ENCODE assay signal across 18 cellular contexts in genomic region chr4:140648716-140649115, GRCh38.
DNase-seq lines count a peak whose midpoint lies in the region; ATAC-seq and TF ChIP-seq lines count a peak whose summit lies in the region.
"Had no signal": no experiment of that assay in that cellular context is flagged by ENCODE, and none has a peak within 500 bp of the region (broad histone marks: within the 10 kb centered on the region; RNA-seq: fewer than 3 reads in every experiment).

No MANE protein-coding gene starts in this region.

- CTCF ChIA-PET in SK-N-SH (lab: Yijun Ruan, JAX) = interaction anchor here (1.0 to 1.5 kb wide), 3 partner anchors 11 to 25 kb away, joined by 3 to 4 read pairs (median 3); no protein-coding TSS in a partner anchor

- H3K27ac Mint-ChIP-seq in brain (peak overlapping the region in 3 of 5 experiments; percentile 10 to 84 (median 48)), mesothelial cell of epicardium (peak overlapping the region; percentile 96), T-helper 17 cell (no peak overlapping the region)
- H3K27ac Mint-ChIP-seq: CD8-positive, alpha-beta T cell had no signal

- H3K79me2 ChIP-seq in SK-N-SH (ENCODE audit: insufficient read depth) = no peaks in the 10 kb centered on the region

- H3K36me3 ChIP-seq in SK-N-SH (replicated peaks in 1 of 2; ENCODE audit: control insufficient read depth in 1 of 2, insufficient read depth in 2 of 2, low read length in 1 of 2) (peaks cover 19 to 25% of the 10 kb centered on the region in 2 experiments), sigmoid colon (peaks cover 0 to 9% (median 0%) of the 10 kb centered on the region in 4 donors)

- peaks cover 2 to 30% of the 10 kb centered on the region in 2 experiments; a peak in 3 of 4 replicates for H3K4me1 ChIP-seq in SK-N-SH (ENCODE audit: control insufficient read depth in 1 of 2, insufficient read depth in 2 of 2, low read depth in 1 of 2, low read length in 1 of 2)
- peaks cover 0 to 14% (median 1%) of the 10 kb centered on the region in 4 donors for H3K4me1 ChIP-seq in sigmoid colon

- peaks cover 63% of the 10 kb centered on the region for H3K36me3 Mint-ChIP-seq in brain
- peaks cover 51% of the 10 kb centered on the region for H3K36me3 Mint-ChIP-seq in mesothelial cell of epicardium
- peaks cover 4% of the 10 kb centered on the region for H3K36me3 Mint-ChIP-seq in T-helper 17 cell (ENCODE audit: low read depth)
- H3K36me3 Mint-ChIP-seq: CD8-positive, alpha-beta T cell had no signal

- no peak for TF ChIP-seq CTCF in SK-N-SH (IDR thresholded peaks at IDR 0.05)
- TF ChIP-seq CTCF in brain (conservative IDR thresholded peaks at IDR 0.05) = no peak
- TF ChIP-seq CTCF in mesothelial cell of epicardium (IDR thresholded peaks at IDR 0.05; ENCODE audit: unreplicated experiment) = no peak
- TF ChIP-seq CTCF in sigmoid colon (IDR thresholded peaks at IDR 0.05) = no peak

- H3K4me3 ChIP-seq in SK-N-SH (ENCODE audit: low read depth in 2 of 2, low read length in 1 of 2) (no peak overlapping the region), sigmoid colon (no peak overlapping the region)
- H3K4me3 ChIP-seq: GM23248 had no signal

- WGBS in SK-N-SH (ENCODE audit: low lambda C conversion rate) = 67% methylated on average over 2 of the region's 2 CpGs
- WGBS in sigmoid colon, 2 donors = 89 to 92% methylated on average over 2 of the region's 2 CpGs

- no peak for TF ChIP-seq EP300 in SK-N-SH (IDR thresholded peaks at IDR 0.05; ENCODE audit: borderline replicate concordance in 1 of 2, low read depth in 1 of 2, low read length in 1 of 2)
- TF ChIP-seq EP300 in sigmoid colon (IDR thresholded peaks at IDR 0.05) = no peak

- no peaks in the 10 kb centered on the region for H3F3A ChIP-seq in SK-N-SH (replicated peaks; ENCODE audit: insufficient read depth)

- DNase-seq in SK-N-SH (no peak), mesothelial cell of epicardium (ENCODE audit: low spot score in 2 of 2, unreplicated experiment in 2 of 2) (no peak), sigmoid colon (no peak), NCI-H2107 (lab: John Stamatoyannopoulos, UW) (no peak), T-helper 17 cell (no peak)
- DNase-seq: C1 segment of cervical spinal cord; CD8-positive, alpha-beta T cell; GM23248; HCEC 1CT; NCI-H2029 treated with DMSO at 0.1 percent for 48 hours; NCI-H345; NCI-H774; SIG-M5 had no signal

- H4K20me1 ChIP-seq in SK-N-SH (ENCODE audit: insufficient read depth) = no peaks in the 10 kb centered on the region

- TF ChIP-seq RAD21 in SK-N-SH (IDR thresholded peaks at IDR 0.05; ENCODE audit: low read length) = no peak

- POLR2A ChIA-PET in SK-N-SH (lab: Yijun Ruan, JAX) = interaction anchor here (0.9 kb wide), 1 partner anchor 108 kb away, joined by 3 read pairs; the partner anchor contains the start of gene TBC1D9

- intact Hi-C loops in sigmoid colon (cut with DNase I) = no loop called here

- H3K9me2 ChIP-seq in SK-N-SH = no peaks in the 10 kb centered on the region

- no peak for TF ChIP-seq POLR2A in sigmoid colon (IDR thresholded peaks at IDR 0.05)

- peak overlapping the region in 1 of 2 experiments; percentile 62; a peak in 2 of 4 replicates for H3K27ac ChIP-seq in SK-N-SH (ENCODE audit: low read depth in 2 of 2, low read length in 1 of 2)
- no peak overlapping the region for H3K27ac ChIP-seq in sigmoid colon
- H3K27ac ChIP-seq: GM23248, HL-60, KMS-11 had no signal

- H3K4me1 Mint-ChIP-seq in brain = peaks cover 11% of the 10 kb centered on the region
- H3K4me1 Mint-ChIP-seq in mesothelial cell of epicardium = peaks cover 37% of the 10 kb centered on the region
- no peaks in the 10 kb centered on the region for H3K4me1 Mint-ChIP-seq in T-helper 17 cell

- H3K27me3 Mint-ChIP-seq in brain (no peaks in the 10 kb centered on the region), mesothelial cell of epicardium (ENCODE audit: low read depth) (no peaks in the 10 kb centered on the region), T-helper 17 cell (peaks cover 64% of the 10 kb centered on the region)

- H3K9me3 ChIP-seq in SK-N-SH = no peaks in the 10 kb centered on the region
- no peaks in the 10 kb centered on the region for H3K9me3 ChIP-seq in sigmoid colon
- H3K9me3 ChIP-seq in T-helper 17 cell (ENCODE audit: control insufficient read depth, low read length, poor library complexity, severe bottlenecking) = no peaks in the 10 kb centered on the region

- no peak overlapping the region for H3K4me2 ChIP-seq in SK-N-SH
- H3K4me2 ChIP-seq: KMS-11 had no signal

- no peaks in the 10 kb centered on the region for H3K9me3 Mint-ChIP-seq in brain
- H3K9me3 Mint-ChIP-seq in mesothelial cell of epicardium = no peaks in the 10 kb centered on the region
- H3K9me3 Mint-ChIP-seq: CD8-positive, alpha-beta T cell had no signal

- no peak overlapping the region for H3K9ac ChIP-seq in SK-N-SH
- H3K9ac ChIP-seq: GM23248, KMS-11 had no signal

- no peak overlapping the region for H2AFZ ChIP-seq in SK-N-SH (ENCODE audit: low read depth)
- H2AFZ ChIP-seq: GM23248 had no signal

- no peaks in the 10 kb centered on the region for H3K27me3 ChIP-seq in SK-N-SH (ENCODE audit: insufficient read depth)
- no peaks in the 10 kb centered on the region for H3K27me3 ChIP-seq in sigmoid colon

- H3K4me3 Mint-ChIP-seq in brain (no peak overlapping the region), mesothelial cell of epicardium (no peak overlapping the region), T-helper 17 cell (no peak overlapping the region)
- H3K4me3 Mint-ChIP-seq: CD8-positive, alpha-beta T cell had no signal

- ATAC-seq in T-helper 17 cell = no peak
- ATAC-seq in GM21526 (IDR thresholded peaks at IDR 0.05; ENCODE audit: low FRiP score, unreplicated experiment) = no peak
- ATAC-seq: CD8-positive, alpha-beta T cell; Panc1 had no signal

TF ChIP-seq in SK-N-SH, 30 proteins besides CTCF, POLR2A, EP300 and RAD21:
- TF ChIP-seq NRF1 (IDR thresholded peaks at IDR 0.05; ENCODE audit: low read depth, low read length) = no peak
- TF ChIP-seq SIN3A (IDR thresholded peaks at IDR 0.05; ENCODE audit: borderline replicate concordance, low read depth, low read length) = no peak
- no peak for TF ChIP-seq ELF1 (IDR thresholded peaks at IDR 0.05)
- TF ChIP-seq REST (IDR thresholded peaks at IDR 0.05; ENCODE audit: low read depth, low read length) = no peak
- no peak for TF ChIP-seq FOXJ3 (CRISPR knock-in tag; IDR thresholded peaks at IDR 0.05)
- no peak for TF ChIP-seq IRF3 (IDR thresholded peaks at IDR 0.05; ENCODE audit: low read depth, low read length)
- no peak for TF ChIP-seq MXI1 (IDR thresholded peaks at IDR 0.05; ENCODE audit: low read depth, low read length)
- no peak for TF ChIP-seq FOXM1 (IDR thresholded peaks at IDR 0.05; ENCODE audit: low read depth)
- TF ChIP-seq TCF12 (IDR thresholded peaks at IDR 0.05) = peak; percentile 40; the same call in 1 of the 2 replicates
- TF ChIP-seq RCOR1 (IDR thresholded peaks at IDR 0.05; ENCODE audit: low read length) = no peak
- no peak for TF ChIP-seq RXRA (IDR thresholded peaks at IDR 0.05; ENCODE audit: borderline replicate concordance, low read depth)
- no peak for TF ChIP-seq JUND (IDR thresholded peaks at IDR 0.05)
- peak; percentile 46; the same call in 1 of the 2 replicates for TF ChIP-seq PBX3 (IDR thresholded peaks at IDR 0.05)
TF ChIP-seq in SK-N-SH: peak in this region for 2.
